In genomic region chr11:8917157-8917820, GRCh38 we compare ENCODE assay signal across 13 cellular contexts. TPM values are rescaled to one million over a fixed set of nuclear protein-coding genes. Genes with fewer than 3 reads are reported as not detected.
A peak's percentile ranks its signal among the peaks of the same experiment; 100 is the strongest.
DNase-seq lines count a peak whose midpoint lies in the region; ATAC-seq, FAIRE-seq and TF ChIP-seq lines count a peak whose summit lies in the region.
"Had no signal": no experiment of that assay in that cellular context is flagged by ENCODE, and none has a peak within 500 bp of the region (broad histone marks: within the 10 kb centered on the region; RNA-seq: fewer than 3 reads in every experiment).

No MANE protein-coding gene starts in this region.

- no peak overlapping the region for H3K4me3 Mint-ChIP-seq in nephron progenitor cell
- H3K4me3 Mint-ChIP-seq: stimulated activated effector memory CD8-positive, alpha-beta T cell treated with anti-CD3 and anti-CD28 coated beads, Interleukin-12 subunit alpha, Interleukin-12 subunit beta, amount 100 ng/mL, for 72 hours had no signal

- peaks cover 37% of the 10 kb centered on the region for H3K4me1 Mint-ChIP-seq in nephron progenitor cell

- intact Hi-C loops in PC-9 (cut with micrococcal nuclease; ENCODE audit: unreplicated experiment) (loop anchor here (2.0 kb wide), 1 partner anchor 42 kb away; no protein-coding TSS in a partner anchor), endothelial cell of umbilical vein (cut with micrococcal nuclease) (loop anchor here (10.0 kb wide), 1 partner anchor 348 kb away; the partner anchor contains the start of gene DENND5A)

- H3K36me3 Mint-ChIP-seq in nephron progenitor cell (ENCODE audit: low read depth), result peaks cover 47% of the 10 kb centered on the region

- CTCF ChIA-PET in PC-9 (lab: Charles Lee) (interaction anchor here (0.6 to 1.2 kb wide), 3 partner anchors 42 to 221 kb away, joined by 3 to 4 read pairs (median 3); no protein-coding TSS in a partner anchor), endothelial cell of umbilical vein (lab: Charles Lee) (interaction anchor here (1.0 to 2.3 kb wide), 5 partner anchors 9 to 220 kb away, joined by 3 to 18 read pairs (median 4); no protein-coding TSS in a partner anchor)

- H3K9me3 Mint-ChIP-seq in nephron progenitor cell, result no peaks in the 10 kb centered on the region
- H3K9me3 Mint-ChIP-seq: stimulated activated effector memory CD8-positive, alpha-beta T cell treated with anti-CD3 and anti-CD28 coated beads, Interleukin-12 subunit alpha, Interleukin-12 subunit beta, amount 100 ng/mL, for 72 hours had no signal

- no peaks in the 10 kb centered on the region for H3K9me2 ChIP-seq in PC-9 (ENCODE audit: insufficient read depth)

- H3K27me3 ChIP-seq in PC-9 (ENCODE audit: insufficient read depth, low read depth) (no peaks in the 10 kb centered on the region), endothelial cell of umbilical vein (ENCODE audit: control insufficient read depth in 2 of 2, insufficient read depth in 2 of 2, low read length in 2 of 2) (no peaks in the 10 kb centered on the region)

- dilution Hi-C loops in endothelial cell of umbilical vein (cut with MboI; ENCODE audit: extremely low pct_ligation_motif_present, low sequenced_read_pairs), result no loop called here

- H2AFZ ChIP-seq in PC-9 (no peak overlapping the region), endothelial cell of umbilical vein (ENCODE audit: low read depth, low read length) (no peak overlapping the region)

- TF ChIP-seq POLR2A in endothelial cell of umbilical vein (IDR thresholded peaks at IDR 0.05; ENCODE audit: low read depth, low read length), result no peak

- H3K36me3 ChIP-seq in PC-9 (ENCODE audit: low read depth), result no peaks in the 10 kb centered on the region
- peaks cover 7 to 20% of the 10 kb centered on the region in 2 experiments for H3K36me3 ChIP-seq in endothelial cell of umbilical vein (ENCODE audit: control insufficient read depth in 2 of 2, extremely low read depth in 1 of 2, insufficient read depth in 2 of 2, low read length in 2 of 2)

- no peak for ATAC-seq in HG03135 (IDR thresholded peaks at IDR 0.05; ENCODE audit: unreplicated experiment)
- ATAC-seq: left colon; stimulated activated effector memory CD8-positive, alpha-beta T cell treated with anti-CD3 and anti-CD28 coated beads, Interleukin-12 subunit alpha, Interleukin-12 subunit beta, amount 100 ng/mL, for 72 hours had no signal

- no peak overlapping the region for H3K27ac ChIP-seq in PC-9
- no peak overlapping the region for H3K27ac ChIP-seq in endothelial cell of umbilical vein (ENCODE audit: insufficient read depth, low read depth, low read length)

- POLR2A ChIA-PET in PC-9 (lab: Charles Lee; ENCODE audit: unreplicated experiment), result no interaction called here
- POLR2A ChIA-PET in endothelial cell of umbilical vein (lab: Charles Lee), result no interaction called here

- DNase-seq in AG08395 (ENCODE audit: low spot score) (peak; percentile 91), PC-9 (peak in 1 of 2 experiments; percentile 47), endothelial cell of umbilical vein (ENCODE audit: low read depth, low spot score) (peak; percentile 58), nephron progenitor cell (peak; percentile 19), putamen (ENCODE audit: low spot score) (no peak), DMS153 (lab: John Stamatoyannopoulos, UW) (no peak)
- no peak for DNase-seq in activated T-cell treated with anti-CD3 and anti-CD28 coated beads, Interleukin-2, amount 50 U/mL, for 1 hour
- DNase-seq: GOT3, left colon, NCI-H2107 had no signal

- no peak overlapping the region for H3K9ac ChIP-seq in endothelial cell of umbilical vein (replicated peaks; ENCODE audit: extremely low read depth, insufficient read depth, low read length)

- no TSS peak for BruUV-seq in PC-9 (replicated peaks; lab: Mats Ljungman, UMichigan)
- BruUV-seq in endothelial cell of umbilical vein (replicated peaks; lab: Mats Ljungman, UMichigan), result no TSS peak

- TF ChIP-seq CTCF in PC-9 (conservative IDR thresholded peaks at IDR 0.05), result no peak
- no peak for TF ChIP-seq CTCF in endothelial cell of umbilical vein (IDR thresholded peaks at IDR 0.05; ENCODE audit: extremely low read depth in 1 of 2, insufficient read depth in 1 of 2, low read depth in 1 of 2, low read length in 2 of 2)
- TF ChIP-seq CTCF in nephron progenitor cell (IDR thresholded peaks at IDR 0.05), result no peak

- H3K27ac Mint-ChIP-seq in nephron progenitor cell, result no peak overlapping the region
- H3K27ac Mint-ChIP-seq: stimulated activated effector memory CD8-positive, alpha-beta T cell treated with anti-CD3 and anti-CD28 coated beads, Interleukin-12 subunit alpha, Interleukin-12 subunit beta, amount 100 ng/mL, for 72 hours had no signal

- H3K4me3 ChIP-seq in PC-9, result no peak overlapping the region
- no peak overlapping the region for H3K4me3 ChIP-seq in endothelial cell of umbilical vein (replicated peaks in 1 of 3; ENCODE audit: insufficient read depth in 1 of 3, low read depth in 1 of 3, low read length in 3 of 3)

- H4K20me1 ChIP-seq in PC-9 (ENCODE audit: insufficient read depth) (no peaks in the 10 kb centered on the region), endothelial cell of umbilical vein (replicated peaks; ENCODE audit: control insufficient read depth, extremely low read depth, insufficient read depth, low read length) (no peaks in the 10 kb centered on the region)

- H3K4me1 ChIP-seq in PC-9 (replicated peaks; ENCODE audit: insufficient read depth) (peaks cover 2% of the 10 kb centered on the region; the same call in 1 of the 2 replicates), endothelial cell of umbilical vein (ENCODE audit: control insufficient read depth, extremely low read depth, insufficient read depth, low read length) (peaks cover 12% of the 10 kb centered on the region)

- 0 out of 2 replicates have a peak, but pooled peaks cover 3% of the 10 kb centered on the region for H3K79me2 ChIP-seq in PC-9 (ENCODE audit: low read depth)
- H3K79me2 ChIP-seq in endothelial cell of umbilical vein (ENCODE audit: control insufficient read depth, insufficient read depth, low read length), result peaks cover 3% of the 10 kb centered on the region

- H3F3A ChIP-seq in PC-9 (ENCODE audit: insufficient read depth, low read depth), result no peaks in the 10 kb centered on the region; the same call in 1 of the 2 replicates

- peak overlapping the region; percentile 20; the same call in 1 of the 2 replicates for H3K4me2 ChIP-seq in PC-9
- no peak overlapping the region for H3K4me2 ChIP-seq in endothelial cell of umbilical vein (ENCODE audit: insufficient read depth, low read length)

- H3K9me1 ChIP-seq in endothelial cell of umbilical vein (replicated peaks; ENCODE audit: control insufficient read depth, extremely low read depth, insufficient read depth, low read length), result no peaks in the 10 kb centered on the region

- no peak for FAIRE-seq in endothelial cell of umbilical vein (lab: Jason Lieb, UNC)
- FAIRE-seq: D721Med had no signal

- H3K27me3 Mint-ChIP-seq in nephron progenitor cell (ENCODE audit: low read depth, poor library complexity), result no peaks in the 10 kb centered on the region

- H3K9me3 ChIP-seq in PC-9 (ENCODE audit: insufficient read depth, low read depth) (no peaks in the 10 kb centered on the region), endothelial cell of umbilical vein (replicated peaks; ENCODE audit: control insufficient read depth, insufficient read depth, low read length) (no peaks in the 10 kb centered on the region)

TF ChIP-seq in endothelial cell of umbilical vein, 7 proteins besides CTCF, POLR2A, EP300 and RAD21:
- no peak for TF ChIP-seq FOS (IDR thresholded peaks at IDR 0.05; ENCODE audit: borderline replicate concordance, insufficient read depth, low read length)

RNA-seq across cellular contexts. Expression of gene AKIP1, which starts 6.3 kb away (rescaled TPM):
- total RNA-seq in PC-9 (2021) (16.7 and 17.7 TPM in 2 replicates), endothelial cell of umbilical vein (21.9 and 23.4 TPM in 2 replicates)
- polyA plus RNA-seq in endothelial cell of umbilical vein, result 30.3 and 32.4 TPM in 2 replicates
- polyA plus RNA-seq in endothelial cell of umbilical vein (2011; cell fraction: cytosol; rRNA removed), result 24.9 and 26.8 TPM in 2 replicates
- 13.0 and 15.3 TPM in 2 replicates for polyA plus RNA-seq in endothelial cell of umbilical vein (2011; cell fraction: nucleus; rRNA removed)
- polyA plus RNA-seq in endothelial cell of umbilical vein (2012), result 33.5 and 34.3 TPM in 2 replicates
- 8.4 TPM in 2 replicates for polyA minus RNA-seq in endothelial cell of umbilical vein
- 19.2 TPM for polyA minus RNA-seq in endothelial cell of umbilical vein (2011; cell fraction: cytosol; rRNA and poly(A)+ RNA removed)
- 2.3 and 2.6 TPM in 2 replicates for polyA minus RNA-seq in endothelial cell of umbilical vein (2011; cell fraction: nucleus; rRNA and poly(A)+ RNA removed)

RNA-seq across cellular contexts. Expression of gene C11orf16, which starts 15.5 kb away (rescaled TPM):
- total RNA-seq in PC-9 (2021) (not detected in 2 replicates), endothelial cell of umbilical vein (not detected in 2 replicates)
- polyA plus RNA-seq in endothelial cell of umbilical vein, result not detected in 2 replicates
- not detected in 2 replicates for polyA plus RNA-seq in endothelial cell of umbilical vein (2011; cell fraction: cytosol; rRNA removed)
- not detected in 2 replicates for polyA plus RNA-seq in endothelial cell of umbilical vein (2011; cell fraction: nucleus; rRNA removed)
- polyA plus RNA-seq in endothelial cell of umbilical vein (2012), result not detected in 2 replicates
- not detected in 2 replicates for polyA minus RNA-seq in endothelial cell of umbilical vein
- not detected for polyA minus RNA-seq in endothelial cell of umbilical vein (2011; cell fraction: cytosol; rRNA and poly(A)+ RNA removed)
- polyA minus RNA-seq in endothelial cell of umbilical vein (2011; cell fraction: nucleus; rRNA and poly(A)+ RNA removed), result not detected in 2 replicates
- total RNA-seq: left colon had no signal

RNA-seq across cellular contexts. Expression of gene ASCL3, which starts 25.5 kb away (rescaled TPM):
- not detected in 2 replicates for total RNA-seq in PC-9 (2021)
- not detected in 2 replicates for total RNA-seq in endothelial cell of umbilical vein
- not detected in 2 replicates for polyA plus RNA-seq in endothelial cell of umbilical vein
- not detected in 2 replicates for polyA plus RNA-seq in endothelial cell of umbilical vein (2011; cell fraction: cytosol; rRNA removed)
- polyA plus RNA-seq in endothelial cell of umbilical vein (2011; cell fraction: nucleus; rRNA removed), result not detected in 2 replicates
- not detected in 2 replicates for polyA plus RNA-seq in endothelial cell of umbilical vein (2012)
- not detected in 2 replicates for polyA minus RNA-seq in endothelial cell of umbilical vein
- not detected for polyA minus RNA-seq in endothelial cell of umbilical vein (2011; cell fraction: cytosol; rRNA and poly(A)+ RNA removed)
- not detected in 2 replicates for polyA minus RNA-seq in endothelial cell of umbilical vein (2011; cell fraction: nucleus; rRNA and poly(A)+ RNA removed)
- total RNA-seq: left colon had no signal

RNA-seq across cellular contexts. Expression of gene TMEM9B, which starts 47.0 kb away (rescaled TPM):
- total RNA-seq in PC-9 (2021), result 12.0 and 13.4 TPM in 2 replicates
- total RNA-seq in endothelial cell of umbilical vein, result 27.1 and 30.2 TPM in 2 replicates
- 23.8 and 28.2 TPM in 2 replicates for polyA plus RNA-seq in endothelial cell of umbilical vein
- 21.8 and 22.2 TPM in 2 replicates for polyA plus RNA-seq in endothelial cell of umbilical vein (2011; cell fraction: cytosol; rRNA removed)
- polyA plus RNA-seq in endothelial cell of umbilical vein (2011; cell fraction: nucleus; rRNA removed), result 7.6 and 12.2 TPM in 2 replicates
- polyA plus RNA-seq in endothelial cell of umbilical vein (2012), result 42.5 and 53.9 TPM in 2 replicates
- polyA minus RNA-seq in endothelial cell of umbilical vein, result 23.1 and 30.1 TPM in 2 replicates
- polyA minus RNA-seq in endothelial cell of umbilical vein (2011; cell fraction: cytosol; rRNA and poly(A)+ RNA removed), result 8.7 TPM
- 5.8 and 10.0 TPM in 2 replicates for polyA minus RNA-seq in endothelial cell of umbilical vein (2011; cell fraction: nucleus; rRNA and poly(A)+ RNA removed)

Comparison
In these comparisons a context has a peak if more than half of its experiments do, and no peak if none do; other contexts are left out.
1. DNase-seq: peak in AG08395 (single experiment), endothelial cell of umbilical vein (single experiment) and nephron progenitor cell (single experiment); none in putamen (single experiment), DMS153 (single experiment) and activated T-cell treated with anti-CD3 and anti-CD28 coated beads, Interleukin-2, amount 50 U/mL, for 1 hour (single experiment).